8 cellular contexts compared by ENCODE assay signal in the genomic region with DNA sequence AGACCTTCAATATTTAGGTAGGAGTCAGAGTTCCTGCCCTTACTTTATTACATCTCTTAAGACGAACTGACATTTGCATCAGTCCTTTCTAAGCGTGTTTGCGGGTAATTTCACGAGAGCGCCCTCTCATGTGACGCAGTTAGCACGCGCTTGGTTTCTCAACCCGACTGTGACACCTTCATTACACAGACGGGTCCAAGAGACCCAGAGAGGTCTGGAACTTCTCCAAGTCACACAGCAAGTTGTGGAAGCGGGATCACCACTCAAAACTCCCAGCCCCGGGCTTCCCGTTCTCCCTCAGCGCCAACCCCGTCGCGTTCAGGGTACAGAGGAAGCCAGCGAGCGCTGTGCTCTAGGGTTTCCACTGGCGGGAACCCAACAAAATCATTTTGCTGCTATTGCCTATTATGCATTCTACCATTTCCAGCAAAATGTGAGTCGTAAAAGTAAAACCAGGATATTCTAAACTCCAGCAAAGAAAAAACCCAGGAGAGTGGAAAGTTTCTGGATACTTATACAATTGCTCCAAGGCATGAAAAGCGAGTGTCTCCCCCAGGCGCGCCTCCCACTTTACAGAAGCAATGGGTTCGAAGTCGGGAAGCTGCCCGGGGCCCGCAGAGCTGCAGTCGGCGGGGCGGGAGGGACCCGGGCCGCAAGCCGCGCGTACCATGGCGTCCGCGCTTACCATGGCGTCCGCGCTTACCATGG. TPM values are rescaled to one million over a fixed set of nuclear protein-coding genes. Genes with fewer than 3 reads are reported as not detected.
A peak's percentile ranks its signal among the peaks of the same experiment; 100 is the strongest.
DNase-seq lines count a peak whose midpoint lies in the region; ATAC-seq and TF ChIP-seq lines count a peak whose summit lies in the region.

No MANE protein-coding gene starts in this region.

- H3K9me3 ChIP-seq in AG04450 (ENCODE audit: control insufficient read depth, insufficient read depth, low read length) (peaks cover 11% of the 10 kb centered on the region), ectodermal cell (ENCODE audit: control insufficient read depth, low read length) (no peaks in the 10 kb centered on the region)

- DNase-seq in AG04450 (ENCODE audit: low read depth, low spot score): peak; percentile 33
- DNase-seq in NCI-H446 (lab: John Stamatoyannopoulos, UW): peak; percentile 46 to 68
- peak; percentile 69 to 78 for DNase-seq in activated CD4-positive, alpha-beta T cell treated with anti-CD3 and anti-CD28 coated beads, Interleukin-2, amount 50 U/mL, for 48 hours
- DNase-seq in lung microvascular endothelial cell (ENCODE audit: low read depth in 2 of 2): peak; percentile 80 to 82
- DNase-seq in stimulated activated CD4-positive, alpha-beta T cell treated with anti-CD3 and anti-CD28 coated beads, TNF-alpha, amount 100 ng/mL, for 48 hours (ENCODE audit: low read depth in 3 of 3): peak; percentile 40 to 60 (median 55)

- no peaks in the 10 kb centered on the region for H3K36me3 ChIP-seq in ectodermal cell (ENCODE audit: control insufficient read depth, insufficient read depth, low read length)

- H3K4me1 ChIP-seq in ectodermal cell (ENCODE audit: control insufficient read depth, insufficient read depth, low read length): no peaks in the 10 kb centered on the region

- H3K27ac ChIP-seq in AG04450 (ENCODE audit: low read depth, low read length) (peak overlapping the region; percentile 68), ectodermal cell (ENCODE audit: insufficient read depth, low read depth, low read length, poor library complexity, severe bottlenecking) (no peak overlapping the region)

- POLR2A ChIA-PET in AG04450 (lab: Yijun Ruan, JAX): interaction anchor here (1.0 to 1.3 kb wide), 3 partner anchors 9 to 255 kb away, joined by 4 to 6 read pairs (median 5); no protein-coding TSS in a partner anchor

- H3K4me3 ChIP-seq in AG04450 (ENCODE audit: low read depth, low read length) (peak overlapping the region; percentile 74), ectodermal cell (ENCODE audit: insufficient read depth, low read depth, low read length) (peak overlapping the region; percentile 54)

- 1% methylated on average over 42 of the region's 42 CpGs for WGBS in ectodermal cell, 2 experiments

- peak; percentile 60 for ATAC-seq in GM18861 (IDR thresholded peaks at IDR 0.05; ENCODE audit: unreplicated experiment)
- peak; percentile 67 for ATAC-seq in HG03095 (IDR thresholded peaks at IDR 0.05; ENCODE audit: unreplicated experiment)

- H3K27me3 ChIP-seq in AG04450 (ENCODE audit: control insufficient read depth, insufficient read depth, low read length) (no peaks in the 10 kb centered on the region), ectodermal cell (ENCODE audit: control insufficient read depth, insufficient read depth, low read length, poor library complexity, severe bottlenecking) (no peaks in the 10 kb centered on the region)

- CTCF ChIA-PET in AG04450 (lab: Charles Lee): interaction anchor here (1.0 to 1.7 kb wide), 9 partner anchors 12 to 129 kb away, joined by 3 to 7 read pairs (median 4); no protein-coding TSS in a partner anchor

- 0 out of 2 replicates have a peak, but pooled peaks have one; percentile 8 for TF ChIP-seq CTCF in AG04450 (IDR thresholded peaks at IDR 0.05; ENCODE audit: low read depth, low read length)

RNA-seq across cellular contexts. Expression of gene ENOSF1, which starts 0.6 kb away (rescaled TPM):
- polyA plus RNA-seq in AG04450 (2011; rRNA removed): 10.9 and 13.1 TPM in 2 replicates
- 17.6 and 19.3 TPM in 2 replicates for polyA minus RNA-seq in AG04450 (2011; rRNA and poly(A)+ RNA removed)
- 37.3 TPM for polyA plus RNA-seq in ectodermal cell (2013, experiment 1 of 4)
- polyA plus RNA-seq in ectodermal cell (2013, experiment 2 of 4): 42.1 TPM
- 35.8 TPM for polyA plus RNA-seq in ectodermal cell (2013, experiment 3 of 4)
- polyA plus RNA-seq in ectodermal cell (2013, experiment 4 of 4): 35.9 TPM
- total RNA-seq in lung microvascular endothelial cell: 12.5 and 18.3 TPM in 2 replicates

RNA-seq across cellular contexts. Expression of gene TYMS, which starts 54.4 kb away (rescaled TPM):
- polyA plus RNA-seq in AG04450 (2011; rRNA removed): 43.0 and 46.6 TPM in 2 replicates
- 49.1 and 59.9 TPM in 2 replicates for polyA minus RNA-seq in AG04450 (2011; rRNA and poly(A)+ RNA removed)
- polyA plus RNA-seq in ectodermal cell (2013, experiment 1 of 4): 288 TPM
- polyA plus RNA-seq in ectodermal cell (2013, experiment 2 of 4): 266 TPM
- polyA plus RNA-seq in ectodermal cell (2013, experiment 3 of 4): 213 TPM
- polyA plus RNA-seq in ectodermal cell (2013, experiment 4 of 4): 223 TPM
- 7.7 and 25.3 TPM in 2 replicates for total RNA-seq in lung microvascular endothelial cell
